Comparison of ENCODE assay signal across 3 cellular contexts in genomic region chr14:37133284-37133913, GRCh38.
TF ChIP-seq lines count a peak whose summit lies in the region.

No MANE protein-coding gene starts in this region.

TF ChIP-seq in HepG2, 621 proteins besides CTCF, POLR2A, EP300 and RAD21 (continues in another document):
- TF ChIP-seq ZNF431 (CRISPR knock-in tag; IDR thresholded peaks at IDR 0.05; ENCODE audit: borderline replicate concordance, low read depth) (no peak), PLRG1 (conservative IDR thresholded peaks at IDR 0.05) (0 out of 2 replicates have a peak, but pooled peaks have one; percentile 54), MEF2D (CRISPR knock-in tag; IDR thresholded peaks at IDR 0.05) (no peak), AFF4 (CRISPR knock-in tag; IDR thresholded peaks at IDR 0.05) (no peak), NFATC3 (CRISPR knock-in tag; IDR thresholded peaks at IDR 0.05) (no peak), ZNF737 (CRISPR knock-in tag; IDR thresholded peaks at IDR 0.05; ENCODE audit: borderline replicate concordance) (no peak), PHB2 (IDR thresholded peaks at IDR 0.05; ENCODE audit: partially characterized antibody) (peak; percentile 54), ZNF33B (CRISPR knock-in tag; IDR thresholded peaks at IDR 0.05) (no peak), RARG (CRISPR knock-in tag; IDR thresholded peaks at IDR 0.05; ENCODE audit: low read depth) (no peak), ZNF850 (CRISPR knock-in tag; conservative IDR thresholded peaks at IDR 0.05) (no peak), RXRA (CRISPR knock-in tag; IDR thresholded peaks at IDR 0.05) (no peak), BCL6 (CRISPR knock-in tag; IDR thresholded peaks at IDR 0.05) (no peak), SMAD1 (CRISPR knock-in tag; IDR thresholded peaks at IDR 0.05; ENCODE audit: borderline replicate concordance, low read depth) (no peak), NFRKB (IDR thresholded peaks at IDR 0.05) (peak; percentile 50; the same call in 1 of the 2 replicates), NONO (IDR thresholded peaks at IDR 0.05) (peak; percentile 62; the same call in 1 of the 2 replicates), NONO (CRISPR knock-in tag; conservative IDR thresholded peaks at IDR 0.05) (no peak), ZNF513 (CRISPR knock-in tag; conservative IDR thresholded peaks at IDR 0.05) (no peak), ZNF329 (CRISPR knock-in tag; IDR thresholded peaks at IDR 0.05; ENCODE audit: low read depth) (no peak), ZNF484 (CRISPR knock-in tag; IDR thresholded peaks at IDR 0.05; ENCODE audit: borderline replicate concordance, low read depth) (no peak), ZNF143 (CRISPR knock-in tag; IDR thresholded peaks at IDR 0.05) (no peak), ZFP37 (CRISPR knock-in tag; IDR thresholded peaks at IDR 0.05; ENCODE audit: borderline replicate concordance) (no peak), ZIK1 (CRISPR knock-in tag; IDR thresholded peaks at IDR 0.05; ENCODE audit: borderline replicate concordance, low read depth) (no peak)

TF ChIP-seq in HEK293T, 16 proteins besides CTCF, POLR2A, EP300 and RAD21:
- TF ChIP-seq ARNT (IDR thresholded peaks at IDR 0.05) (no peak), PKNOX1 (IDR thresholded peaks at IDR 0.05) (0 out of 2 replicates have a peak, but pooled peaks have one; percentile 6)

TF ChIP-seq in K562, 482 proteins besides CTCF, POLR2A, EP300 and RAD21:
- TF ChIP-seq MEIS2 (IDR thresholded peaks at IDR 0.05; ENCODE audit: partially characterized antibody) (peak; percentile 45), EWSR1 (IDR thresholded peaks at IDR 0.05; ENCODE audit: borderline replicate concordance, low read depth, partially characterized antibody) (no peak), ZC3H8 (IDR thresholded peaks at IDR 0.05) (no peak)
TF ChIP-seq in K562: peak in this region for 1.
